In the genomic region with DNA sequence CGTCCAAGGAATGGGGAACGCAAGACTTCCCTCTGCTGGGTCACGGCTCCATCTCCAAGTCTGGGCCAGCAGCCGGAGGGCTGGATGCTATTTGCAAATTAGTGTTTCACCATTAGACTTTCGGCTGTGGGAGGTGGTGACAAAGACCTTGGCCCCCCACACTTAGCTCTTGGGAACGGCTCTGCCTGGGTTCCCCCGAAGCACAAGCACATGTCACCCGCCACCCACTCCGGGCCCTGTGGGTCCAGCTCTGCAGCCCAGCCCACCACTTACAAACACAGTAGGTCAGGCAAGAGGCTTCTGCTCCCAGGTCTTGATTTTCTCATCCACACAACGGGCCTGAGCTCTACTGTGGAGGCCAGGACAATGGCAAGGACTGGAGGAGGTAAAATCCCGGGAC, we compare ENCODE assay signal across 29 cellular contexts. TPM values are rescaled to one million over a fixed set of nuclear protein-coding genes. Genes with fewer than 3 reads are reported as not detected.
DNase-seq lines count a peak whose midpoint lies in the region; ATAC-seq, FAIRE-seq and TF ChIP-seq lines count a peak whose summit lies in the region.
"Had no signal": no experiment of that assay in that cellular context is flagged by ENCODE, and none has a peak within 500 bp of the region (broad histone marks: within the 10 kb centered on the region; RNA-seq: fewer than 3 reads in every experiment).

No MANE protein-coding gene starts in this region.

- H2BK120ac ChIP-seq in H1 (replicated peaks; ENCODE audit: low read depth, low read length), result no peak overlapping the region
- no peak overlapping the region for H2BK120ac ChIP-seq in neuronal stem cell (ENCODE audit: low read depth, low read length)

- no peak overlapping the region for H3K4me3 ChIP-seq in heart right ventricle
- no peak overlapping the region for H3K4me3 ChIP-seq in WERI-Rb-1 (ENCODE audit: low read depth, low read length)
- no peak overlapping the region for H3K4me3 ChIP-seq in H1 (ENCODE audit: extremely low read depth in 1 of 4, insufficient read depth in 2 of 4, low read depth in 3 of 4, low read length in 4 of 4)
- no peak overlapping the region for H3K4me3 ChIP-seq in neuronal stem cell (ENCODE audit: low read length in 2 of 2)
- H3K4me3 ChIP-seq: BLaER1, GM12878 had no signal

- no peak overlapping the region for H4K5ac ChIP-seq in H1 (ENCODE audit: insufficient read length, low read depth, low read length)

- CTCF ChIA-PET in H1 (lab: Charles Lee; ENCODE audit: partially characterized antibody), result interaction anchor here (0.7 to 2.8 kb wide), 18 partner anchors 8 to 154 kb away, joined by 3 to 10 read pairs (median 6); no protein-coding TSS in a partner anchor

- no peak for TF ChIP-seq EP300 in H1 (IDR thresholded peaks at IDR 0.05; ENCODE audit: borderline replicate concordance in 1 of 2, low read depth in 2 of 2, low read length in 2 of 2)

- H3K4me2 ChIP-seq in H1 (ENCODE audit: insufficient read depth in 1 of 2, low read depth in 2 of 2, low read length in 2 of 2) (no peak overlapping the region), neuronal stem cell (ENCODE audit: insufficient read depth, low read length, poor library complexity, severe bottlenecking) (no peak overlapping the region)

- intact Hi-C loops in Right ventricle myocardium superior (cut with DNase I), result no loop called here
- intact Hi-C loops in heart right ventricle (cut with DNase I), result loop anchor here in 2 of 10 donors (5.0 to 10.0 kb wide), 2 partner anchors 138 to 140 kb away; no protein-coding TSS in a partner anchor
- intact Hi-C loops in activated T-helper 2 cell treated with anti-CD3 and anti-CD28 coated beads, Interferon-gamma antibody, Interleukin-2, Interleukin-4, amounts not matched to agents 10 μg/mL and 5 μg/mL and 100 μg/mL, durations not matched to agents 14 hours and 24 hours and 36 hours (cut with micrococcal nuclease), result no loop called here

- H3K23ac ChIP-seq in H1 (ENCODE audit: insufficient read length) (no peak overlapping the region), neuronal stem cell (ENCODE audit: low read depth, low read length, poor library complexity) (no peak overlapping the region)

- no peak overlapping the region for H3K56ac ChIP-seq in H1 (replicated peaks; ENCODE audit: insufficient read length, low read depth, low read length)

- H2BK12ac ChIP-seq in H1 (ENCODE audit: low read depth, low read length), result no peak overlapping the region
- H2BK12ac ChIP-seq in neuronal stem cell (ENCODE audit: low read length), result no peak overlapping the region

- H3K4me1 Mint-ChIP-seq in activated T-helper 2 cell treated with anti-CD3 and anti-CD28 coated beads, Interferon-gamma antibody, Interleukin-2, Interleukin-4, amounts not matched to agents 10 μg/mL and 5 μg/mL and 100 μg/mL, durations not matched to agents 14 hours and 24 hours and 36 hours (ENCODE audit: low read depth), result no peaks in the 10 kb centered on the region
- H3K4me1 Mint-ChIP-seq: CD14-positive monocyte; CD4-positive, alpha-beta memory T cell; CD4-positive, CD25-positive, alpha-beta regulatory T cell; CD8-positive, alpha-beta memory T cell had no signal

- H4K91ac ChIP-seq in H1 (replicated peaks; ENCODE audit: insufficient read length, low read length) (peak overlapping the region; percentile 49), neuronal stem cell (ENCODE audit: low read depth, low read length, poor library complexity) (no peak overlapping the region)

- H3K27ac ChIP-seq in heart right ventricle, result no peak overlapping the region
- peak overlapping the region; percentile 24; the same call in 1 of the 2 replicates for H3K27ac ChIP-seq in WERI-Rb-1
- no peak overlapping the region for H3K27ac ChIP-seq in H1 (ENCODE audit: low read depth, low read length)
- H3K27ac ChIP-seq in neuronal stem cell (replicated peaks; ENCODE audit: low read length), result no peak overlapping the region
- H3K27ac ChIP-seq: BLaER1 had no signal

- H4K8ac ChIP-seq in H1 (ENCODE audit: extremely low read depth, insufficient read depth, low read length), result no peak overlapping the region
- H4K8ac ChIP-seq in neuronal stem cell (ENCODE audit: low read depth, low read length), result no peak overlapping the region

- no peaks in the 10 kb centered on the region for H3K79me2 ChIP-seq in H1 (ENCODE audit: control insufficient read depth in 1 of 2, insufficient read depth in 2 of 2, low read length in 2 of 2)

- no peaks in the 10 kb centered on the region for H3K9me3 ChIP-seq in heart right ventricle
- no peaks in the 10 kb centered on the region for H3K9me3 ChIP-seq in WERI-Rb-1 (ENCODE audit: severe bottlenecking)
- no peaks in the 10 kb centered on the region for H3K9me3 ChIP-seq in H1 (ENCODE audit: insufficient read depth in 2 of 2, low read depth in 1 of 2, low read length in 1 of 2)
- H3K9me3 ChIP-seq in neuronal stem cell (replicated peaks in 1 of 2; ENCODE audit: control insufficient read depth in 2 of 2, insufficient read depth in 1 of 2, low read depth in 1 of 2, low read length in 2 of 2), result peaks cover 0 to 4% of the 10 kb centered on the region in 2 donors
- H3K9me3 ChIP-seq: BE2C, BLaER1 had no signal

- peak; percentile 24 for DNase-seq in Right ventricle myocardium superior
- DNase-seq in heart right ventricle, result no peak
- DNase-seq in WERI-Rb-1, result no peak
- DNase-seq in H1 (ENCODE audit: low read depth in 1 of 2, low spot score in 2 of 2), result no peak
- no peak for DNase-seq in neuronal stem cell (ENCODE audit: low spot score)
- DNase-seq in GM13976 (ENCODE audit: low spot score), result no peak
- DNase-seq in T1000 (lab: John Stamatoyannopoulos, UW), result no peak
- DNase-seq in activated T-helper 2 cell treated with anti-CD3 and anti-CD28 coated beads, Interferon-gamma antibody, Interleukin-2, Interleukin-4, amounts not matched to agents 10 μg/mL and 5 μg/mL and 100 μg/mL, durations not matched to agents 14 hours and 24 hours and 36 hours (ENCODE audit: low spot score), result no peak
- DNase-seq: 8988T; ACHN; C1 segment of cervical spinal cord; CD4-positive, alpha-beta memory T cell; CD4-positive, CD25-positive, alpha-beta regulatory T cell; CD8-positive, alpha-beta memory T cell; COR-L47; DMS 273 treated with DMSO at 0.1 percent for 48 hours; DMS153; DMS53; DMS79; DND-41; EL; GDM1 had no signal

- no peak for TF ChIP-seq POLR2A in H1 (IDR thresholded peaks at IDR 0.05; ENCODE audit: control extremely low read depth in 1 of 2, low read depth in 2 of 2, low read length in 2 of 2)

- no peaks in the 10 kb centered on the region for H3K36me3 Mint-ChIP-seq in activated T-helper 2 cell treated with anti-CD3 and anti-CD28 coated beads, Interferon-gamma antibody, Interleukin-2, Interleukin-4, amounts not matched to agents 10 μg/mL and 5 μg/mL and 100 μg/mL, durations not matched to agents 14 hours and 24 hours and 36 hours (ENCODE audit: low read depth)
- H3K36me3 Mint-ChIP-seq: CD14-positive monocyte; CD4-positive, alpha-beta memory T cell; CD4-positive, CD25-positive, alpha-beta regulatory T cell; CD8-positive, alpha-beta memory T cell had no signal

- H3K27me3 Mint-ChIP-seq in activated T-helper 2 cell treated with anti-CD3 and anti-CD28 coated beads, Interferon-gamma antibody, Interleukin-2, Interleukin-4, amounts not matched to agents 10 μg/mL and 5 μg/mL and 100 μg/mL, durations not matched to agents 14 hours and 24 hours and 36 hours (ENCODE audit: low read depth), result no peaks in the 10 kb centered on the region
- H3K27me3 Mint-ChIP-seq: CD4-positive, CD25-positive, alpha-beta regulatory T cell had no signal

- H2BK20ac ChIP-seq in H1 (ENCODE audit: low read length), result no peak overlapping the region

- H3K79me1 ChIP-seq in H1 (ENCODE audit: low read depth, low read length), result no peaks in the 10 kb centered on the region
- H3K79me1 ChIP-seq in neuronal stem cell (ENCODE audit: low read depth, low read length), result peaks cover 1% of the 10 kb centered on the region

- H4K20me1 ChIP-seq in H1 (replicated peaks in 1 of 2; ENCODE audit: control insufficient read depth in 1 of 2, insufficient read depth in 2 of 2, low read length in 2 of 2), result no peaks in the 10 kb centered on the region
- H4K20me1 ChIP-seq: BLaER1 had no signal

- TF ChIP-seq CTCF in heart right ventricle (IDR thresholded peaks at IDR 0.05) (no peak), WERI-Rb-1 (IDR thresholded peaks at IDR 0.05; ENCODE audit: low read depth, low read length) (no peak), H1 (IDR thresholded peaks at IDR 0.05; ENCODE audit: control extremely low read depth in 1 of 3, insufficient read depth in 1 of 3, low read depth in 1 of 3, low read length in 3 of 3) (no peak), GM13976 (IDR thresholded peaks at IDR 0.05; ENCODE audit: borderline replicate concordance, control extremely low read depth, extremely low read depth, insufficient read depth, missing control alignments) (no peak)

- peaks cover 2% of the 10 kb centered on the region; the same call in 1 of the 2 replicates for H3K23me2 ChIP-seq in H1 (ENCODE audit: low read depth, low read length)

- H2BK15ac ChIP-seq in H1 (ENCODE audit: low read length) (no peak overlapping the region), neuronal stem cell (ENCODE audit: low read length) (no peak overlapping the region)

- no peak for FAIRE-seq in H1 (lab: Jason Lieb, UNC)
- FAIRE-seq: A204.1, GM12878, GM12892, GM19239 had no signal

- 86 to 90% methylated on average over 11 of the region's 11 CpGs for WGBS in heart right ventricle, 2 donors
- WGBS in H1 (ENCODE audit: extremely low coverage in 1 of 2, insufficient coverage in 1 of 2, insufficient read length in 1 of 2, insufficient replicate concordance in 2 of 2, low coverage in 1 of 2, low lambda C conversion rate in 2 of 2, missing lambda C conversion rate in 1 of 2), 2 experiments, result 92% methylated on average over 11 of the region's 11 CpGs; no CpG with 5 or more reads in 1 of the 2 experiments
- WGBS in neuronal stem cell (ENCODE audit: extremely low coverage in 2 of 2, insufficient read length in 2 of 2, insufficient replicate concordance in 1 of 2), 2 donors, result no CpG with 5 or more reads among the region's 11 CpGs

- ATAC-seq in Right ventricle myocardium superior (ENCODE audit: poor library complexity) (no peak), heart right ventricle (no peak)
- ATAC-seq: GM12878 had no signal

- H3K14ac ChIP-seq in H1 (ENCODE audit: insufficient read length), result no peak overlapping the region
- no peak overlapping the region for H3K14ac ChIP-seq in neuronal stem cell (ENCODE audit: low read length)

- no peak overlapping the region for H2BK5ac ChIP-seq in H1 (ENCODE audit: low read depth, low read length)
- peak overlapping the region; percentile 53 for H2BK5ac ChIP-seq in neuronal stem cell (ENCODE audit: low read length)

- H2AFZ ChIP-seq in H1 (ENCODE audit: low read length) (no peak overlapping the region), neuronal stem cell (ENCODE audit: low read length) (no peak overlapping the region)

- H3K9me3 Mint-ChIP-seq in activated T-helper 2 cell treated with anti-CD3 and anti-CD28 coated beads, Interferon-gamma antibody, Interleukin-2, Interleukin-4, amounts not matched to agents 10 μg/mL and 5 μg/mL and 100 μg/mL, durations not matched to agents 14 hours and 24 hours and 36 hours, result no peaks in the 10 kb centered on the region
- H3K9me3 Mint-ChIP-seq: CD14-positive monocyte; CD4-positive, alpha-beta memory T cell; CD8-positive, alpha-beta memory T cell had no signal

- H3K4ac ChIP-seq in H1 (replicated peaks; ENCODE audit: insufficient read length, low read depth, low read length), result no peak overlapping the region
- H3K4ac ChIP-seq in neuronal stem cell (ENCODE audit: low read length), result no peak overlapping the region

- POLR2A ChIA-PET in H1 (lab: Charles Lee; ENCODE audit: partially characterized antibody), result interaction anchor here (1.3 kb wide), 1 partner anchor 8 kb away, joined by 4 read pairs; no protein-coding TSS in a partner anchor

- H2AK5ac ChIP-seq in H1 (ENCODE audit: low read depth, low read length), result no peak overlapping the region
- no peak overlapping the region for H2AK5ac ChIP-seq in neuronal stem cell (ENCODE audit: low read depth, low read length)

- peaks cover 0 to 6% (median 0%) of the 10 kb centered on the region in 9 donors for H3K4me1 ChIP-seq in heart right ventricle
- peaks cover 3 to 33% (median 23%) of the 10 kb centered on the region in 4 experiments for H3K4me1 ChIP-seq in H1 (replicated peaks in 1 of 4; ENCODE audit: control insufficient read depth in 3 of 4, insufficient read depth in 4 of 4, low read length in 3 of 4)
- peaks cover 9 to 14% of the 10 kb centered on the region in 2 donors for H3K4me1 ChIP-seq in neuronal stem cell (ENCODE audit: control insufficient read depth in 2 of 2, insufficient read depth in 1 of 2, low read depth in 1 of 2, low read length in 2 of 2)
- H3K4me1 ChIP-seq: BE2C had no signal

- in situ Hi-C loops in GM13976 (cut with MboI; ENCODE audit: low sequenced_read_pairs, unreplicated experiment), result no loop called here

- no peak overlapping the region for H3K27ac Mint-ChIP-seq in activated T-helper 2 cell treated with anti-CD3 and anti-CD28 coated beads, Interferon-gamma antibody, Interleukin-2, Interleukin-4, amounts not matched to agents 10 μg/mL and 5 μg/mL and 100 μg/mL, durations not matched to agents 14 hours and 24 hours and 36 hours
- H3K27ac Mint-ChIP-seq: CD14-positive monocyte; CD4-positive, alpha-beta memory T cell; CD4-positive, CD25-positive, alpha-beta regulatory T cell; CD8-positive, alpha-beta memory T cell had no signal

- H3K36me3 ChIP-seq in heart right ventricle (no peaks in the 10 kb centered on the region), WERI-Rb-1 (no peaks in the 10 kb centered on the region), H1 (ENCODE audit: control insufficient read depth in 2 of 4, insufficient read depth in 4 of 4, low read length in 3 of 4) (no peaks in the 10 kb centered on the region), neuronal stem cell (replicated peaks in 1 of 2; ENCODE audit: control insufficient read depth in 2 of 2, insufficient read depth in 2 of 2, low read length in 2 of 2) (no peaks in the 10 kb centered on the region)
- H3K36me3 ChIP-seq: BE2C, BLaER1 had no signal

- H3K27me3 ChIP-seq in heart right ventricle (peaks cover 13 to 66% (median 59%) of the 10 kb centered on the region in 7 donors), WERI-Rb-1 (ENCODE audit: insufficient read depth, low read depth, severe bottlenecking) (no peaks in the 10 kb centered on the region), H1 (replicated peaks in 1 of 4; ENCODE audit: control insufficient read depth in 3 of 4, extremely low read depth in 1 of 4, insufficient read depth in 3 of 4, low read length in 3 of 4) (peaks cover 0 to under 1% (median 0%) of the 10 kb centered on the region in 4 experiments; a peak in 2 of 7 replicates), neuronal stem cell (ENCODE audit: control insufficient read depth in 3 of 3, insufficient read depth in 3 of 3, low read depth in 1 of 3, low read length in 3 of 3) (peaks cover 2 to 62% (median 2%) of the 10 kb centered on the region in 3 experiments)
- H3K27me3 ChIP-seq: BE2C, BLaER1 had no signal

- no peak overlapping the region for H3K4me3 Mint-ChIP-seq in activated T-helper 2 cell treated with anti-CD3 and anti-CD28 coated beads, Interferon-gamma antibody, Interleukin-2, Interleukin-4, amounts not matched to agents 10 μg/mL and 5 μg/mL and 100 μg/mL, durations not matched to agents 14 hours and 24 hours and 36 hours (ENCODE audit: low read depth)
- H3K4me3 Mint-ChIP-seq: CD14-positive monocyte; CD4-positive, alpha-beta memory T cell; CD4-positive, CD25-positive, alpha-beta regulatory T cell; CD8-positive, alpha-beta memory T cell had no signal

- H3K18ac ChIP-seq in H1 (ENCODE audit: extremely low read depth, low read length), result no peak overlapping the region; the same call in 1 of the 2 replicates
- no peak overlapping the region for H3K18ac ChIP-seq in neuronal stem cell (ENCODE audit: low read length)

- TF ChIP-seq RAD21 in H1 (IDR thresholded peaks at IDR 0.05 in 1 of 2, conservative IDR thresholded peaks at IDR 0.05 in 1 of 2; ENCODE audit: low read depth in 2 of 2, low read length in 2 of 2), result no peak

- H3K9ac ChIP-seq in H1 (replicated peaks in 1 of 4; ENCODE audit: extremely low read depth in 1 of 4, low read depth in 3 of 4, low read length in 3 of 4) (no peak overlapping the region), neuronal stem cell (ENCODE audit: low read depth, low read length, poor library complexity) (no peak overlapping the region)
- H3K9ac ChIP-seq: BLaER1 had no signal

RNA-seq across cellular contexts. Expression of a gene that starts 25.8 kb away (rescaled TPM):
- total RNA-seq in Right ventricle myocardium superior (16.4 TPM), heart right ventricle (10 to 100 TPM; 12.7 to 24.3 (median 15.4) TPM)
- polyA plus RNA-seq in heart right ventricle (10 to 100 TPM in 1 of 2 donors, 1 to 10 TPM in 1; 9.7 to 26.4 TPM), H1 (2011; rRNA removed) (22.3 and 36.1 TPM in 2 replicates)
- 34.9 and 35.3 TPM in 2 replicates for total RNA-seq in H1 (2021; fragmentation: NEBNext Ultra II Directional; extraction: Animal tissue kit (Norgen Biotek cat#: 25700))
- 29.7 TPM for polyA plus RNA-seq in H1 (2011; cell fraction: cytosol; rRNA removed)
- 51.9 TPM for polyA plus RNA-seq in H1 (2011; cell fraction: nucleus; rRNA removed)
- 27.3 to 39.7 TPM (median 36.4 TPM) in 4 replicates for polyA plus RNA-seq in H1 (2012, experiment 1 of 2)
- polyA plus RNA-seq in H1 (2012, experiment 2 of 2), result 42.5 TPM
- 22.7 TPM for polyA plus RNA-seq in H1 (2013, experiment 1 of 2)
- polyA plus RNA-seq in H1 (2013, experiment 2 of 2), result 22.4 TPM
- polyA minus RNA-seq in H1 (2011; rRNA and poly(A)+ RNA removed), result 16.0 TPM in 2 replicates
- 31.0 TPM for polyA minus RNA-seq in H1 (2011; cell fraction: cytosol; rRNA and poly(A)+ RNA removed)
- polyA minus RNA-seq in H1 (2011; cell fraction: nucleus; rRNA and poly(A)+ RNA removed), result 33.8 TPM
- polyA plus RNA-seq in neuronal stem cell (2013, experiment 1 of 2), result 23.6 TPM
- 22.7 TPM for polyA plus RNA-seq in neuronal stem cell (2013, experiment 2 of 2)
- total RNA-seq in activated T-helper 2 cell treated with anti-CD3 and anti-CD28 coated beads, Interferon-gamma antibody, Interleukin-2, Interleukin-4, amounts not matched to agents 10 μg/mL and 5 μg/mL and 100 μg/mL, durations not matched to agents 14 hours and 24 hours and 36 hours, result 43.1 and 43.5 TPM in 2 replicates

RNA-seq across cellular contexts. Expression of a gene that starts 49.4 kb away (rescaled TPM):
- total RNA-seq in Right ventricle myocardium superior (30.8 TPM), heart right ventricle (10 to 100 TPM; 32.0 to 55.1 (median 41.1) TPM)
- polyA plus RNA-seq in heart right ventricle (10 to 100 TPM; 15.6 to 16.5 TPM), H1 (2011; rRNA removed) (8.3 and 14.9 TPM in 2 replicates)
- 13.6 and 14.0 TPM in 2 replicates for total RNA-seq in H1 (2021; fragmentation: NEBNext Ultra II Directional; extraction: Animal tissue kit (Norgen Biotek cat#: 25700))
- 10.8 TPM for polyA plus RNA-seq in H1 (2011; cell fraction: cytosol; rRNA removed)
- 16.7 TPM for polyA plus RNA-seq in H1 (2011; cell fraction: nucleus; rRNA removed)
- polyA plus RNA-seq in H1 (2012, experiment 1 of 2), result 6.6 to 9.5 TPM (median 8.4 TPM) in 4 replicates
- 5.6 TPM for polyA plus RNA-seq in H1 (2012, experiment 2 of 2)
- polyA plus RNA-seq in H1 (2013, experiment 1 of 2), result 6.3 TPM
- 6.3 TPM for polyA plus RNA-seq in H1 (2013, experiment 2 of 2)
- 6.4 and 8.3 TPM in 2 replicates for polyA minus RNA-seq in H1 (2011; rRNA and poly(A)+ RNA removed)
- polyA minus RNA-seq in H1 (2011; cell fraction: cytosol; rRNA and poly(A)+ RNA removed), result 12.7 TPM
- 10.0 TPM for polyA minus RNA-seq in H1 (2011; cell fraction: nucleus; rRNA and poly(A)+ RNA removed)
- polyA plus RNA-seq in neuronal stem cell (2013, experiment 1 of 2), result 4.9 TPM
- 5.0 TPM for polyA plus RNA-seq in neuronal stem cell (2013, experiment 2 of 2)
- total RNA-seq in activated T-helper 2 cell treated with anti-CD3 and anti-CD28 coated beads, Interferon-gamma antibody, Interleukin-2, Interleukin-4, amounts not matched to agents 10 μg/mL and 5 μg/mL and 100 μg/mL, durations not matched to agents 14 hours and 24 hours and 36 hours, result 5.4 and 5.5 TPM in 2 replicates
